29 cellular contexts compared by ENCODE assay signal in the genomic region with DNA sequence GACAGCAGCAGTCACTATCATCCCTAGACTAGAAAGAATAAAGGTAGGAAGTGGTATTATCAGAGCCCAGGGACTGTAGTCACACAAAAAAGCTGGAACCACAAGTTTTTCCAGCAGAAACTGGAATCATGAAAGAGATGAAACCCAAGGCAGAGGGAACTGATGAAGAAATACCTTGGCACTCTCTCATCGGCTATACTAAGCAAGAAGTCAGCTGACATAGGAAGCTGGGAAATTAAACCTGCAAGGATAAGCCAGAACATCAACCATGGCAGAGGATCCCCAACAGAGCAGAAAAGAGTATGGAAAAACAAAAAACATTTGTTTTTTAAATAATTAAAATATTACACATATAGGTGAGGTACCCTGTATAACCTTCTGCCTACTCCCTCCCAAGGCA.
"Had no signal": no experiment of that assay in that cellular context is flagged by ENCODE, and none has a peak within 500 bp of the region (broad histone marks: within the 10 kb centered on the region; RNA-seq: fewer than 3 reads in every experiment).

No MANE protein-coding gene starts in this region.

- DNase-seq: activated CD4-positive, alpha-beta T cell treated with anti-CD3 and anti-CD28 coated beads for 48 hours; activated CD4-positive, alpha-beta T cell treated with anti-CD3 and anti-CD28 coated beads, Interleukin-2, amount 50 U/mL, for 48 hours; activated CD8-positive, alpha-beta memory T cell treated with anti-CD3 and anti-CD28 coated beads for 24 hours; activated effector memory CD4-positive, alpha-beta T cell treated with anti-CD3 and anti-CD28 coated beads, Interleukin-2, amount 50 U/mL, for 16 hours; activated naive CD4-positive, alpha-beta T cell treated with anti-CD3 and anti-CD28 coated beads, Interleukin-2, amount 50 U/mL, for 16 hours; amygdala; central memory CD4-positive, alpha-beta T cell; endodermal cell; foreskin fibroblast; heart left ventricle; hypothalamus; immature natural killer cell; midbrain; naive thymus-derived CD8-positive, alpha-beta T cell; occipital lobe; stimulated activated CD4-positive, alpha-beta T cell treated with anti-CD3 and anti-CD28 coated beads, Interleukin-15, amount 100 ng/mL, for 24 hours; stimulated activated CD4-positive, alpha-beta T cell treated with anti-CD3 and anti-CD28 coated beads, Interleukin-2, amount 100 ng/mL, for 24 hours; stimulated activated naive B cell treated with anti-CD40 and anti-IgM and Interleukin-4, amounts not matched to agents 10 μg/mL and 1 μg/mL and 100 μg/mL, for 72 hours; stomach; T-helper 9 cell; tibial artery; upper lobe of right lung had no signal

- H3K4me3 ChIP-seq: breast epithelium, esophagus muscularis mucosa, heart left ventricle, neural progenitor cell, right atrium auricular region, stomach, suprapubic skin, tibial artery, upper lobe of right lung had no signal

- H3K27me3 ChIP-seq: breast epithelium, esophagus muscularis mucosa, heart left ventricle, neural progenitor cell, right atrium auricular region, stomach, suprapubic skin, tibial artery, upper lobe of right lung had no signal

- H3K4me1 ChIP-seq: breast epithelium, esophagus muscularis mucosa, heart left ventricle, neural progenitor cell, parathyroid adenoma, right atrium auricular region, stomach, suprapubic skin, tibial artery, upper lobe of right lung had no signal

- ATAC-seq: naive thymus-derived CD8-positive, alpha-beta T cell; stimulated activated naive B cell treated with anti-CD40 and anti-IgM and Interleukin-4, amounts not matched to agents 10 μg/mL and 1 μg/mL and 100 μg/mL, for 72 hours; upper lobe of right lung had no signal

- H3K27ac ChIP-seq: breast epithelium, esophagus muscularis mucosa, heart left ventricle, neural progenitor cell, parathyroid adenoma, right atrium auricular region, stomach, suprapubic skin, tibial artery, upper lobe of right lung, VCaP had no signal

- H2AFZ ChIP-seq: neural progenitor cell, parathyroid adenoma had no signal

- H3K9me3 ChIP-seq: breast epithelium, esophagus muscularis mucosa, heart left ventricle, right atrium auricular region, stomach, suprapubic skin, tibial artery, upper lobe of right lung had no signal

- H3K9ac ChIP-seq: neural progenitor cell, parathyroid adenoma had no signal

- H3K4me2 ChIP-seq: neural progenitor cell had no signal

- H3K36me3 ChIP-seq: breast epithelium had no signal
